Comparison of ENCODE assay signal across 17 cellular contexts in the genomic region with DNA sequence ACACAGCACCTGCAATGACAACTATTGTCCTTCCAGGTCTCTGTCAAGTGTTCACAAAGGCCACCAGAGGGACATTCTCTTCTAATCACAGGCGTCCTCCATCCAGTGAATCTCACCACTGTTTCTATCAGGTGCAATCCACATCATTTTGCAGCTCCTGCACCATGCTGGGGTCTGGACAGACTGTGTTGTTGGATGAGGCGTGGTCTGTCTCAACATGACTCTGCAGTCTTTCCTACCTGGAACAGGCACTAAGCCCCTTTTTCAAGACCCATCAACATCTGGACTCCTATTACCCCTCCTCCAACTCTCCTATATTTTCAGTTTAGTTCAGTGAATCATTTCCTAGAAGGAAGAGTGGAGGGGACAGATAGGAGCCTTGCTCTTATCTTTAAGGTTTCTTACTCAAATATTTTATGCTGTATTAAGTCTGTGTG. TPM values are rescaled to one million over a fixed set of nuclear protein-coding genes. Genes with fewer than 3 reads are reported as not detected.
"Had no signal": no experiment of that assay in that cellular context is flagged by ENCODE, and none has a peak within 500 bp of the region (broad histone marks: within the 10 kb centered on the region; RNA-seq: fewer than 3 reads in every experiment).

No MANE protein-coding gene starts in this region.

- ATAC-seq: left lobe of liver; mucosa of descending colon; naive thymus-derived CD4-positive, alpha-beta T cell; pancreas; sciatic nerve had no signal

- H3K4me1 ChIP-seq: breast epithelium, pancreas, suprapubic skin had no signal

- DNase-seq: activated CD4-positive, alpha-beta T cell treated with anti-CD3 and anti-CD28 coated beads, Interleukin-2, amount 50 U/mL, for 48 hours; activated naive CD4-positive, alpha-beta T cell treated with anti-CD3 and anti-CD28 coated beads, Interleukin-2, amount 10 ng/mL, durations not matched to agents 7 days and 5 days; activated T-cell treated with anti-CD3 and anti-CD28 coated beads, Interleukin-2, amount 50 U/mL, for 1 hour; cerebellar nuclear complex; mucosa of descending colon; naive thymus-derived CD4-positive, alpha-beta T cell; pancreas; spleen; trophoblast cell had no signal

- H3K9me3 Mint-ChIP-seq: activated naive CD4-positive, alpha-beta T cell treated with anti-CD3 and anti-CD28 coated beads, Interleukin-2, amount 10 ng/mL, durations not matched to agents 7 days and 5 days; activated T-helper 2 cell treated with anti-CD3 and anti-CD28 coated beads, Interferon-gamma antibody, Interleukin-2, Interleukin-4, amounts not matched to agents 10 μg/mL and 5 μg/mL and 100 μg/mL, durations not matched to agents 14 hours and 24 hours and 36 hours; naive thymus-derived CD4-positive, alpha-beta T cell; stimulated activated naive CD8-positive, alpha-beta T cell treated with anti-CD3 and anti-CD28 coated beads, Interleukin-15, Interleukin-2, amounts not matched to agents 100 ng/mL and 50 ng/mL, for 24 hours had no signal

- H3K27me3 Mint-ChIP-seq: activated naive CD4-positive, alpha-beta T cell treated with anti-CD3 and anti-CD28 coated beads, Interleukin-2, amount 10 ng/mL, durations not matched to agents 7 days and 5 days had no signal

- H3K36me3 Mint-ChIP-seq: activated naive CD4-positive, alpha-beta T cell treated with anti-CD3 and anti-CD28 coated beads, Interleukin-2, amount 10 ng/mL, durations not matched to agents 7 days and 5 days; naive thymus-derived CD4-positive, alpha-beta T cell had no signal

- H3K4me3 ChIP-seq: ascending aorta, breast epithelium, mucosa of descending colon, pancreas, spleen, suprapubic skin had no signal

- H3K27ac Mint-ChIP-seq: activated naive CD4-positive, alpha-beta T cell treated with anti-CD3 and anti-CD28 coated beads, Interleukin-2, amount 10 ng/mL, durations not matched to agents 7 days and 5 days; activated T-helper 2 cell treated with anti-CD3 and anti-CD28 coated beads, Interferon-gamma antibody, Interleukin-2, Interleukin-4, amounts not matched to agents 10 μg/mL and 5 μg/mL and 100 μg/mL, durations not matched to agents 14 hours and 24 hours and 36 hours; naive thymus-derived CD4-positive, alpha-beta T cell; stimulated activated naive CD8-positive, alpha-beta T cell treated with anti-CD3 and anti-CD28 coated beads, Interleukin-15, Interleukin-2, amounts not matched to agents 100 ng/mL and 50 ng/mL, for 24 hours had no signal

- FAIRE-seq: keratinocyte, pancreas had no signal

- H3K9me3 ChIP-seq: ascending aorta, breast epithelium, mucosa of descending colon, pancreas, spleen, suprapubic skin had no signal

- H3K27me3 ChIP-seq: ascending aorta, breast epithelium, pancreas, suprapubic skin had no signal

- H3K4me3 Mint-ChIP-seq: activated naive CD4-positive, alpha-beta T cell treated with anti-CD3 and anti-CD28 coated beads, Interleukin-2, amount 10 ng/mL, durations not matched to agents 7 days and 5 days; naive thymus-derived CD4-positive, alpha-beta T cell; stimulated activated naive CD8-positive, alpha-beta T cell treated with anti-CD3 and anti-CD28 coated beads, Interleukin-15, Interleukin-2, amounts not matched to agents 100 ng/mL and 50 ng/mL, for 24 hours had no signal

- H3K27ac ChIP-seq: ascending aorta, breast epithelium, pancreas, spleen, suprapubic skin had no signal

- H3K36me3 ChIP-seq: ascending aorta, breast epithelium, pancreas, spleen, suprapubic skin had no signal

- H3K4me1 Mint-ChIP-seq: activated naive CD4-positive, alpha-beta T cell treated with anti-CD3 and anti-CD28 coated beads, Interleukin-2, amount 10 ng/mL, durations not matched to agents 7 days and 5 days; naive thymus-derived CD4-positive, alpha-beta T cell had no signal

RNA-seq across cellular contexts. Expression of gene VEPH1, which starts 31.5 kb away (rescaled TPM):
- total RNA-seq: activated T-helper 2 cell treated with anti-CD3 and anti-CD28 coated beads, Interferon-gamma antibody, Interleukin-2, Interleukin-4, amounts not matched to agents 10 μg/mL and 5 μg/mL and 100 μg/mL, durations not matched to agents 14 hours and 24 hours and 36 hours had no signal
